Comparison of ENCODE assay signal across 10 cellular contexts in the genomic region with DNA sequence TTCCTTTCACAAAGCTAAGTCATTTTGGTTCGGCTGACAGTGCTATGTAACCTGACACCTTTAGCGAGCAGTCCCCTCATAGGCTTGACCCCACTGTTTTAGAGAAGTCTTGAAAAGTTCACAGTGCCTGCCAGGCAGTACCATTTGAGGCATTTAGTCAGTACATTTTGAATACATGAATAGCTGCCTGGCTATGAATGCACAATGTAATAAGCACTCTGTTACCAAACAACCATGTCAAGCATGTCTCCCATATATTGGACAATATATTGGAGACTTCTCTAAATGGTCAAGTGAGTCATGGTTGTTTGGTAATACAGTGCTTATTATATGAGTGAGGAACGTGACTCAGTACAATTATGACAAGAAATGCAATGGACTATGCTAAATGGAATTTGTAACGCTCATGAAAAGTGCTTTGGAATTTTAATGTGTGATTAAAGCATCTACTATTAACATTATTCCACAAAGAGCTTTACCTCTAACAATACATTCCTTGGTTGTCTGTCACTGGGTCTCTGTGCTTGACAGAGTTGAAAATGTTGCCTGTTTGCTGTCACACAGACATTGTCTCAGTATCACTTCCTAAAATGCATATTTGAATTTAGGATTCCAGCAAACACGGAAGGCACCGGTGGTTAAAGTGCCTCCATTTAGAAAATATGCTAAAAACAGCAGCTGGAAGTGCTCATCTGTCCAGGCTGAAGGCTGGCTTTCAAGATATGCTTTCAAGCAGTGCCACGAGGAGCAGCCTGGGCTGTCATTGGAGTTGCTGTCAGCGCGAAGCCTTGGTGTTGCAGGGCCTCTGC.
DNase-seq lines count a peak whose midpoint lies in the region; ATAC-seq, FAIRE-seq and TF ChIP-seq lines count a peak whose summit lies in the region.
"Had no signal": no experiment of that assay in that cellular context is flagged by ENCODE, and none has a peak within 500 bp of the region (broad histone marks: within the 10 kb centered on the region; RNA-seq: fewer than 3 reads in every experiment).

No MANE protein-coding gene starts in this region.

- no peaks in the 10 kb centered on the region for H3K27me3 Mint-ChIP-seq in neural crest cell (ENCODE audit: low read depth)
- no peaks in the 10 kb centered on the region for H3K27me3 Mint-ChIP-seq in activated CD4-positive, alpha-beta T cell treated with anti-CD3 and anti-CD28 coated beads for 36 hours
- H3K27me3 Mint-ChIP-seq: dendritic cell treated with granulocyte-macrophage colony-stimulating factor and Interleukin-4, amounts not matched to agents 40 ng/mL and 50 ng/mL, for 4 days had no signal

- H3K4me1 Mint-ChIP-seq in neural crest cell: peaks cover 38% of the 10 kb centered on the region
- no peaks in the 10 kb centered on the region for H3K4me1 Mint-ChIP-seq in activated CD4-positive, alpha-beta T cell treated with anti-CD3 and anti-CD28 coated beads for 36 hours

- H3K27ac Mint-ChIP-seq in neural crest cell (ENCODE audit: unreplicated experiment): peak overlapping the region; percentile 95
- H3K27ac Mint-ChIP-seq in activated CD4-positive, alpha-beta T cell treated with anti-CD3 and anti-CD28 coated beads for 36 hours: no peak overlapping the region
- H3K27ac Mint-ChIP-seq: dendritic cell treated with granulocyte-macrophage colony-stimulating factor and Interleukin-4, amounts not matched to agents 40 ng/mL and 50 ng/mL, for 4 days had no signal

- peak; percentile 86 for DNase-seq in amniotic epithelial cell (ENCODE audit: low read depth)
- DNase-seq in neural crest cell (ENCODE audit: low read depth, low spot score): no peak
- no peak for DNase-seq in NCI-H1092 treated with DMSO at 0.1 percent for 48 hours (lab: John Stamatoyannopoulos, UW)
- no peak for DNase-seq in activated CD4-positive, alpha-beta T cell treated with anti-CD3 and anti-CD28 coated beads for 36 hours
- no peak for DNase-seq in urothelium cell line (ENCODE audit: low spot score)
- DNase-seq: small intestine had no signal

- peak overlapping the region; percentile 21 for H3K4me3 Mint-ChIP-seq in neural crest cell
- no peak overlapping the region for H3K4me3 Mint-ChIP-seq in activated CD4-positive, alpha-beta T cell treated with anti-CD3 and anti-CD28 coated beads for 36 hours
- H3K4me3 Mint-ChIP-seq: dendritic cell treated with granulocyte-macrophage colony-stimulating factor and Interleukin-4, amounts not matched to agents 40 ng/mL and 50 ng/mL, for 4 days had no signal

- FAIRE-seq in urothelium cell line (lab: Jason Lieb, UNC): no peak
- FAIRE-seq: small intestine had no signal

- intact Hi-C loops in activated CD4-positive, alpha-beta T cell treated with anti-CD3 and anti-CD28 coated beads for 36 hours (cut with DNase I, micrococcal nuclease): no loop called here

- TF ChIP-seq CTCF in neural crest cell (conservative IDR thresholded peaks at IDR 0.05): no peak

- ATAC-seq in GM18909 (IDR thresholded peaks at IDR 0.05; ENCODE audit: poor library complexity, unreplicated experiment) (peak; percentile 76), HG03103 (IDR thresholded peaks at IDR 0.05; ENCODE audit: low read depth, unreplicated experiment) (peak; percentile 87), HG03521 (IDR thresholded peaks at IDR 0.05; ENCODE audit: unreplicated experiment) (no peak)
- ATAC-seq in activated CD4-positive, alpha-beta T cell treated with anti-CD3 and anti-CD28 coated beads for 36 hours: no peak

- CTCF ChIA-PET in activated CD4-positive, alpha-beta T cell treated with anti-CD3 and anti-CD28 coated beads for 36 hours (lab: Charles Lee): no interaction called here

- H3K36me3 Mint-ChIP-seq in neural crest cell (ENCODE audit: low read depth): no peaks in the 10 kb centered on the region
- H3K36me3 Mint-ChIP-seq in activated CD4-positive, alpha-beta T cell treated with anti-CD3 and anti-CD28 coated beads for 36 hours (ENCODE audit: low read depth): no peaks in the 10 kb centered on the region

- peaks cover 3% of the 10 kb centered on the region for H3K9me3 Mint-ChIP-seq in neural crest cell
- no peaks in the 10 kb centered on the region for H3K9me3 Mint-ChIP-seq in activated CD4-positive, alpha-beta T cell treated with anti-CD3 and anti-CD28 coated beads for 36 hours (ENCODE audit: low read depth)
- H3K9me3 Mint-ChIP-seq: dendritic cell treated with granulocyte-macrophage colony-stimulating factor and Interleukin-4, amounts not matched to agents 40 ng/mL and 50 ng/mL, for 4 days had no signal

- POLR2A ChIA-PET in activated CD4-positive, alpha-beta T cell treated with anti-CD3 and anti-CD28 coated beads for 36 hours (lab: Charles Lee): no interaction called here

Comparison
In these comparisons a context has a peak if more than half of its experiments do, and no peak if none do; other contexts are left out.
1. ATAC-seq: peak in GM18909 (single experiment) and HG03103 (single experiment); none in HG03521 (single experiment) and activated CD4-positive, alpha-beta T cell treated with anti-CD3 and anti-CD28 coated beads for 36 hours (single experiment).